11 cellular contexts compared by ENCODE assay signal in genomic region chr18:28510210-28510609, GRCh38.
"Had no signal": no experiment of that assay in that cellular context is flagged by ENCODE, and none has a peak within 500 bp of the region (broad histone marks: within the 10 kb centered on the region; RNA-seq: fewer than 3 reads in every experiment).

No MANE protein-coding gene starts in this region.

- H3K27me3 Mint-ChIP-seq: IgD-negative memory B cell had no signal

- H3K4me3 Mint-ChIP-seq: IgD-negative memory B cell had no signal

- ATAC-seq: HCT116, HepG2 had no signal

- H3K4me1 Mint-ChIP-seq: IgD-negative memory B cell had no signal

- H3K36me3 ChIP-seq: HAP-1 had no signal

- H3K4me2 ChIP-seq: KMS-11 had no signal

- H3K27ac ChIP-seq: GM23248, HL-60, KMS-11 had no signal

- H3K4me1 ChIP-seq: HAP-1 had no signal

- H2AFZ ChIP-seq: GM23248 had no signal

- FAIRE-seq: HepG2 had no signal

- DNase-seq: GM23248, GOT3, H7, Karpas-422, KBM-7 had no signal

- H3K9me3 ChIP-seq: HAP-1 had no signal

- H3K36me3 Mint-ChIP-seq: IgD-negative memory B cell had no signal

- H3K4me3 ChIP-seq: GM23248, HAP-1 had no signal

- H3K27ac Mint-ChIP-seq: IgD-negative memory B cell had no signal

- H3K9ac ChIP-seq: GM23248, KMS-11 had no signal
